13 cellular contexts compared by ENCODE assay signal in genomic region chr9:7320139-7320538, GRCh38.
DNase-seq lines count a peak whose midpoint lies in the region; ATAC-seq and TF ChIP-seq lines count a peak whose summit lies in the region.
"Had no signal": no experiment of that assay in that cellular context is flagged by ENCODE, and none has a peak within 500 bp of the region (broad histone marks: within the 10 kb centered on the region; RNA-seq: fewer than 3 reads in every experiment).

No MANE protein-coding gene starts in this region.

- H3K9me3 ChIP-seq in aorta (ENCODE audit: control insufficient read depth, low read length) (peaks cover 2% of the 10 kb centered on the region), Peyer's patch (no peaks in the 10 kb centered on the region)

- TF ChIP-seq POLR2A in Peyer's patch (IDR thresholded peaks at IDR 0.05): no peak

- intact Hi-C loops in aorta (cut with DNase I): no loop called here

- H3K4me1 ChIP-seq in aorta (ENCODE audit: control insufficient read depth in 1 of 2, insufficient read depth in 2 of 2, low read length in 2 of 2) (peaks cover 0 to 5% of the 10 kb centered on the region in 2 donors), Peyer's patch (no peaks in the 10 kb centered on the region)

- peak; percentile 52 for DNase-seq in COLO668 (lab: John Stamatoyannopoulos, UW; ENCODE audit: unreplicated experiment)
- peak; percentile 67 for DNase-seq in NCI-H146 treated with DMSO at 0.1 percent for 48 hours (lab: John Stamatoyannopoulos, UW; ENCODE audit: unreplicated experiment)
- peak; percentile 84 for DNase-seq in astrocyte of the spinal cord (ENCODE audit: low read depth, low spot score)
- DNase-seq in left kidney (ENCODE audit: low read depth, low spot score): peak; percentile 54
- DNase-seq in aorta: no peak
- no peak for DNase-seq in germinal center (ENCODE audit: low spot score)
- DNase-seq in stimulated activated naive CD4-positive, alpha-beta T cell treated with Interleukin-2 at 50 U/mL for 16 hours (lab: John Stamatoyannopoulos, UW): no peak
- no peak for DNase-seq in Peyer's patch
- DNase-seq: activated CD4-positive, alpha-beta memory T cell treated with anti-CD3 and anti-CD28 coated beads for 36 hours; cerebellar nuclear complex; left colon; stimulated activated naive CD8-positive, alpha-beta T cell treated with anti-CD3 and anti-CD28 coated beads, Interleukin-15, amount 100 ng/mL, for 72 hours had no signal

- ATAC-seq in aorta (ENCODE audit: low FRiP score): no peak
- ATAC-seq: left colon; stimulated activated naive CD8-positive, alpha-beta T cell treated with anti-CD3 and anti-CD28 coated beads, Interleukin-15, amount 100 ng/mL, for 72 hours had no signal

- H3K4me3 ChIP-seq in astrocyte of the spinal cord (ENCODE audit: low read depth, low read length): no peak overlapping the region
- H3K4me3 ChIP-seq in aorta (ENCODE audit: low read length in 2 of 2): no peak overlapping the region
- no peak overlapping the region for H3K4me3 ChIP-seq in Peyer's patch
- H3K4me3 ChIP-seq: skin epidermis had no signal

- H3K27me3 ChIP-seq in aorta (ENCODE audit: control insufficient read depth in 1 of 2, insufficient read depth in 2 of 2, low read length in 1 of 2) (no peaks in the 10 kb centered on the region), Peyer's patch (no peaks in the 10 kb centered on the region)

- H3K36me3 ChIP-seq in aorta (ENCODE audit: control insufficient read depth in 1 of 2, insufficient read depth in 2 of 2, low read length in 1 of 2): no peaks in the 10 kb centered on the region
- no peaks in the 10 kb centered on the region for H3K36me3 ChIP-seq in Peyer's patch

- H3K27ac ChIP-seq in aorta (ENCODE audit: low read depth in 1 of 2, low read length in 2 of 2) (no peak overlapping the region), Peyer's patch (no peak overlapping the region)
- H3K27ac ChIP-seq: skin epidermis had no signal

- in situ Hi-C loops in astrocyte of the spinal cord (cut with HindIII; ENCODE audit: low sequenced_read_pairs): no loop called here

- no peak for TF ChIP-seq CTCF in astrocyte of the spinal cord (IDR thresholded peaks at IDR 0.05; ENCODE audit: low read depth, low read length)
- TF ChIP-seq CTCF in Peyer's patch (IDR thresholded peaks at IDR 0.05): no peak

- WGBS in aorta, 2 donors: 64 to 68% methylated on average over 7 of the region's 7 CpGs

Comparison
In these comparisons a context has a peak if more than half of its experiments do, and no peak if none do; other contexts are left out.
1. DNase-seq: peak in COLO668 (single experiment), NCI-H146 treated with DMSO at 0.1 percent for 48 hours (single experiment), astrocyte of the spinal cord (single experiment) and left kidney (single experiment); none in aorta (0 of 2), germinal center (single experiment), stimulated activated naive CD4-positive, alpha-beta T cell treated with Interleukin-2 at 50 U/mL for 16 hours (single experiment) and Peyer's patch (0 of 3).